12 cellular contexts compared by ENCODE assay signal in the genomic region with DNA sequence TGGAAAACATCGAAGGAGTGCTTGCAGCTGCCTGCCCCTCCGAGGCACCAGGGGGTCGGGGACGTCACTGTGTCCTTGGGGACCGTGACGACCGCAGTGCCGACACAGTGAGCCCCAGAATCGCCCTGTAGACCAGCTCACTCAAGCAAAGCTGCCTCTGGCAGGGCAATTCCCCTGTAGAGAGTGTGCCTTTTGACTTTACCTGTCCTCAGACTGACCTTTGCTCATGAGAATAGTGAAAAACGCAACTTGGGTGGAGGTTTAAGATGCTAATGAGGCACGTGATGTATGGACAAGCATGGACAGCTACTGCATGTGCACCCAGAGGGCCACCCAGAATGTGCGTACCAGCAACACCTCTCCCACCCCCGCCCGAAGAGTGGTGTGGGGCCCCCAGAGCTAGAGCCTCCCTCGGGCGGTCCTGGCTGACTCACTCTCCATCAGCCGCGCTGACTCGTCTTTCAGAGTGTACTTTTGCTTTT.
DNase-seq lines count a peak whose midpoint lies in the region; ATAC-seq lines count a peak whose summit lies in the region.
"Had no signal": no experiment of that assay in that cellular context is flagged by ENCODE, and none has a peak within 500 bp of the region (broad histone marks: within the 10 kb centered on the region; RNA-seq: fewer than 3 reads in every experiment).

No MANE protein-coding gene starts in this region.

- no peak overlapping the region for H2AFZ ChIP-seq in neuronal stem cell (ENCODE audit: low read length)

- no peak overlapping the region for H3K23ac ChIP-seq in neuronal stem cell (ENCODE audit: low read depth, low read length, poor library complexity)

- peaks cover 0 to 2% (median 0%) of the 10 kb centered on the region in 3 experiments for H3K27me3 ChIP-seq in neuronal stem cell (ENCODE audit: control insufficient read depth in 3 of 3, insufficient read depth in 3 of 3, low read depth in 1 of 3, low read length in 3 of 3)

- no peak overlapping the region for H3K4me3 Mint-ChIP-seq in activated T-helper 2 cell treated with anti-CD3 and anti-CD28 coated beads, Interferon-gamma antibody, Interleukin-2, Interleukin-4, amounts not matched to agents 10 μg/mL and 5 μg/mL and 100 μg/mL, durations not matched to agents 14 hours and 24 hours and 36 hours (ENCODE audit: low read depth)
- H3K4me3 Mint-ChIP-seq: endodermal cell had no signal

- H3K4me1 ChIP-seq in neuronal stem cell (ENCODE audit: control insufficient read depth in 2 of 2, insufficient read depth in 1 of 2, low read depth in 1 of 2, low read length in 2 of 2), result peaks cover 0 to 18% of the 10 kb centered on the region in 2 donors
- H3K4me1 ChIP-seq: HAP-1 had no signal

- no peaks in the 10 kb centered on the region for H3K9me3 ChIP-seq in neuronal stem cell (replicated peaks in 1 of 2; ENCODE audit: control insufficient read depth in 2 of 2, insufficient read depth in 1 of 2, low read depth in 1 of 2, low read length in 2 of 2)
- H3K9me3 ChIP-seq: HAP-1 had no signal

- no peak overlapping the region for H3K27ac Mint-ChIP-seq in activated T-helper 2 cell treated with anti-CD3 and anti-CD28 coated beads, Interferon-gamma antibody, Interleukin-2, Interleukin-4, amounts not matched to agents 10 μg/mL and 5 μg/mL and 100 μg/mL, durations not matched to agents 14 hours and 24 hours and 36 hours
- H3K27ac Mint-ChIP-seq: activated naive CD4-positive, alpha-beta T cell treated with anti-CD3 and anti-CD28 coated beads, Interleukin-2, amount 50 U/mL, for 72 hours; endodermal cell had no signal

- H2BK5ac ChIP-seq in neuronal stem cell (ENCODE audit: low read length), result no peak overlapping the region

- WGBS in neuronal stem cell (ENCODE audit: extremely low coverage in 2 of 2, insufficient read length in 2 of 2, insufficient replicate concordance in 1 of 2), 2 donors, result no CpG with 5 or more reads among the region's 19 CpGs

- H3K79me1 ChIP-seq in neuronal stem cell (ENCODE audit: low read depth, low read length), result no peaks in the 10 kb centered on the region

- H2BK12ac ChIP-seq in neuronal stem cell (ENCODE audit: low read length), result no peak overlapping the region

- no peak overlapping the region for H3K14ac ChIP-seq in neuronal stem cell (ENCODE audit: low read length)

- H3K4me1 Mint-ChIP-seq in activated T-helper 2 cell treated with anti-CD3 and anti-CD28 coated beads, Interferon-gamma antibody, Interleukin-2, Interleukin-4, amounts not matched to agents 10 μg/mL and 5 μg/mL and 100 μg/mL, durations not matched to agents 14 hours and 24 hours and 36 hours (ENCODE audit: low read depth), result no peaks in the 10 kb centered on the region
- H3K4me1 Mint-ChIP-seq: endodermal cell had no signal

- no peak overlapping the region for H4K91ac ChIP-seq in neuronal stem cell (ENCODE audit: low read depth, low read length, poor library complexity)

- no peak overlapping the region for H3K4me3 ChIP-seq in neuronal stem cell (ENCODE audit: low read length in 2 of 2)
- H3K4me3 ChIP-seq: HAP-1 had no signal

- peak overlapping the region; percentile 1 for H2AK5ac ChIP-seq in neuronal stem cell (ENCODE audit: low read depth, low read length)

- no peak overlapping the region for H3K4me2 ChIP-seq in neuronal stem cell (ENCODE audit: insufficient read depth, low read length, poor library complexity, severe bottlenecking)

- DNase-seq in NCI-H526 treated with DMSO at 0.1 percent for 48 hours (lab: John Stamatoyannopoulos, UW), result peak; percentile 32
- DNase-seq in neuronal stem cell (ENCODE audit: low spot score), result no peak
- no peak for DNase-seq in stimulated activated naive CD4-positive, alpha-beta T cell treated with Interleukin-2 at 50 U/mL for 16 hours (lab: John Stamatoyannopoulos, UW)
- no peak for DNase-seq in DMS153 treated with DMSO at 0.1 percent for 48 hours (lab: John Stamatoyannopoulos, UW; ENCODE audit: unreplicated experiment)
- no peak for DNase-seq in activated T-helper 2 cell treated with anti-CD3 and anti-CD28 coated beads, Interferon-gamma antibody, Interleukin-2, Interleukin-4, amounts not matched to agents 10 μg/mL and 5 μg/mL and 100 μg/mL, durations not matched to agents 14 hours and 24 hours and 36 hours (ENCODE audit: low spot score)
- no peak for DNase-seq in ureter (ENCODE audit: low spot score)
- DNase-seq: endodermal cell, occipital lobe had no signal

- no peaks in the 10 kb centered on the region for H3K9me3 Mint-ChIP-seq in activated T-helper 2 cell treated with anti-CD3 and anti-CD28 coated beads, Interferon-gamma antibody, Interleukin-2, Interleukin-4, amounts not matched to agents 10 μg/mL and 5 μg/mL and 100 μg/mL, durations not matched to agents 14 hours and 24 hours and 36 hours
- H3K9me3 Mint-ChIP-seq: endodermal cell had no signal

- H4K8ac ChIP-seq in neuronal stem cell (ENCODE audit: low read depth, low read length), result no peak overlapping the region

- H3K9ac ChIP-seq in neuronal stem cell (ENCODE audit: low read depth, low read length, poor library complexity), result no peak overlapping the region

- no peaks in the 10 kb centered on the region for H3K27me3 Mint-ChIP-seq in activated T-helper 2 cell treated with anti-CD3 and anti-CD28 coated beads, Interferon-gamma antibody, Interleukin-2, Interleukin-4, amounts not matched to agents 10 μg/mL and 5 μg/mL and 100 μg/mL, durations not matched to agents 14 hours and 24 hours and 36 hours (ENCODE audit: low read depth)

- ATAC-seq in GM18858 (IDR thresholded peaks at IDR 0.05; ENCODE audit: unreplicated experiment) (peak; percentile 70), GM21737 (IDR thresholded peaks at IDR 0.05; ENCODE audit: unreplicated experiment) (peak; percentile 83)

- no peak overlapping the region for H2BK15ac ChIP-seq in neuronal stem cell (ENCODE audit: low read length)

- H3K4ac ChIP-seq in neuronal stem cell (ENCODE audit: low read length), result no peak overlapping the region

- H3K36me3 ChIP-seq in neuronal stem cell (replicated peaks in 1 of 2; ENCODE audit: control insufficient read depth in 2 of 2, insufficient read depth in 2 of 2, low read length in 2 of 2), result peaks cover 0 to 2% of the 10 kb centered on the region in 2 donors
- H3K36me3 ChIP-seq: HAP-1 had no signal

- H2BK120ac ChIP-seq in neuronal stem cell (ENCODE audit: low read depth, low read length), result no peak overlapping the region

- H3K36me3 Mint-ChIP-seq in activated T-helper 2 cell treated with anti-CD3 and anti-CD28 coated beads, Interferon-gamma antibody, Interleukin-2, Interleukin-4, amounts not matched to agents 10 μg/mL and 5 μg/mL and 100 μg/mL, durations not matched to agents 14 hours and 24 hours and 36 hours (ENCODE audit: low read depth), result no peaks in the 10 kb centered on the region
- H3K36me3 Mint-ChIP-seq: activated naive CD4-positive, alpha-beta T cell treated with anti-CD3 and anti-CD28 coated beads, Interleukin-2, amount 50 U/mL, for 72 hours had no signal

- no peak overlapping the region for H3K18ac ChIP-seq in neuronal stem cell (ENCODE audit: low read length)

- intact Hi-C loops in activated T-helper 2 cell treated with anti-CD3 and anti-CD28 coated beads, Interferon-gamma antibody, Interleukin-2, Interleukin-4, amounts not matched to agents 10 μg/mL and 5 μg/mL and 100 μg/mL, durations not matched to agents 14 hours and 24 hours and 36 hours (cut with micrococcal nuclease), result no loop called here

- H3K27ac ChIP-seq in neuronal stem cell (replicated peaks; ENCODE audit: low read length), result no peak overlapping the region
